Comparison of ENCODE assay signal across 8 cellular contexts in genomic region chr9:70259512-70259802, GRCh38. TPM values are rescaled to one million over a fixed set of nuclear protein-coding genes. Genes with fewer than 3 reads are reported as not detected.
A peak's percentile ranks its signal among the peaks of the same experiment; 100 is the strongest.
DNase-seq lines count a peak whose midpoint lies in the region; ATAC-seq and TF ChIP-seq lines count a peak whose summit lies in the region.

No MANE protein-coding gene starts in this region.

- peak overlapping the region; percentile 81 for H3K18ac ChIP-seq in trophoblast cell (ENCODE audit: low read length)

- H2BK5ac ChIP-seq in trophoblast cell (ENCODE audit: low read depth, low read length, poor library complexity): peak overlapping the region; percentile 63

- ATAC-seq in Panc1 (0 out of 2 replicates have a peak, but pooled peaks have one; percentile 4), GM21515 (IDR thresholded peaks at IDR 0.05; ENCODE audit: unreplicated experiment) (no peak), HG03442 (IDR thresholded peaks at IDR 0.05; ENCODE audit: unreplicated experiment) (no peak)

- peaks cover 20% of the 10 kb centered on the region for H3K79me2 ChIP-seq in trophoblast cell (ENCODE audit: control insufficient read depth, insufficient read depth, low read length, poor library complexity)

- peaks cover 12% of the 10 kb centered on the region for H3K4me1 ChIP-seq in Panc1 (ENCODE audit: control insufficient read depth, insufficient read depth, low read length)
- peaks cover 42 to 71% (median 66%) of the 10 kb centered on the region in 4 donors for H3K4me1 ChIP-seq in esophagus muscularis mucosa
- H3K4me1 ChIP-seq in trophoblast cell (ENCODE audit: control insufficient read depth in 1 of 2, insufficient read depth in 2 of 2, low read length in 2 of 2): peaks cover 6 to 16% of the 10 kb centered on the region in 2 experiments

- no peak for TF ChIP-seq EP300 in esophagus muscularis mucosa (IDR thresholded peaks at IDR 0.05)

- no peak overlapping the region for H3K23ac ChIP-seq in trophoblast cell (ENCODE audit: low read length)

- no peaks in the 10 kb centered on the region for H3K9me3 ChIP-seq in Panc1 (ENCODE audit: control insufficient read depth, insufficient read depth, low read depth, low read length)
- no peaks in the 10 kb centered on the region for H3K9me3 ChIP-seq in esophagus muscularis mucosa
- H3K9me3 ChIP-seq in trophoblast cell (ENCODE audit: insufficient read depth, low read depth, low read length): no peaks in the 10 kb centered on the region

- POLR2A ChIA-PET in Panc1 (lab: Charles Lee): no interaction called here

- no TSS peak for BruUV-seq in Panc1 (replicated peaks; lab: Mats Ljungman, UMichigan)

- H3K27ac ChIP-seq in Panc1 (ENCODE audit: low read length) (peak overlapping the region; percentile 84), esophagus muscularis mucosa (replicated peaks in 1 of 4) (peak overlapping the region; percentile 92 to 94 (median 92)), trophoblast cell (ENCODE audit: low read depth, low read length) (peak overlapping the region; percentile 90)

- H3K14ac ChIP-seq in trophoblast cell (ENCODE audit: low read length): peak overlapping the region; percentile 87

- no peak for TF ChIP-seq CTCF in Panc1 (IDR thresholded peaks at IDR 0.05)
- TF ChIP-seq CTCF in esophagus muscularis mucosa (IDR thresholded peaks at IDR 0.05): no peak

- peaks cover 19% of the 10 kb centered on the region for H3K79me1 ChIP-seq in trophoblast cell (ENCODE audit: low read length)

- H3K4me2 ChIP-seq in trophoblast cell (ENCODE audit: low read length): peak overlapping the region; percentile 89

- CTCF ChIA-PET in Panc1 (lab: Charles Lee): no interaction called here

- no peak for TF ChIP-seq POLR2A in esophagus muscularis mucosa (IDR thresholded peaks at IDR 0.05; ENCODE audit: low read depth)

- H4K12ac ChIP-seq in trophoblast cell (ENCODE audit: low read depth, low read length): no peak overlapping the region

- peak overlapping the region; percentile 48 for H2AFZ ChIP-seq in trophoblast cell (ENCODE audit: insufficient read depth, low read length, poor library complexity)

- intact Hi-C loops in Panc1 (cut with micrococcal nuclease; ENCODE audit: unreplicated experiment) (no loop called here), esophagus muscularis mucosa (cut with DNase I) (loop anchor here (10.0 kb wide), 3 partner anchors 55 to 585 kb away; partner anchors contain the start of gene APBA1)

- peak overlapping the region; percentile 38 for H4K91ac ChIP-seq in trophoblast cell (ENCODE audit: low read depth, low read length)

- DNase-seq in Panc1 (ENCODE audit: low read depth, low spot score): no peak
- no peak for DNase-seq in esophagus muscularis mucosa (ENCODE audit: extremely low spot score)
- no peak for DNase-seq in trophoblast cell
- no peak for DNase-seq in iPS-NIHi11 (ENCODE audit: low spot score)
- DNase-seq in DMS 273 (lab: John Stamatoyannopoulos, UW; ENCODE audit: unreplicated experiment): no peak

- H3K27me3 ChIP-seq in Panc1 (ENCODE audit: control insufficient read depth, insufficient read depth, low read length): no peaks in the 10 kb centered on the region
- H3K27me3 ChIP-seq in esophagus muscularis mucosa: no peaks in the 10 kb centered on the region
- no peaks in the 10 kb centered on the region for H3K27me3 ChIP-seq in trophoblast cell (ENCODE audit: insufficient read depth, low read length)

- in situ Hi-C loops in Panc1 (cut with HindIII; ENCODE audit: low pct_unique_long_range_greater_than_20kb, low sequenced_read_pairs): no loop called here

- peak overlapping the region; percentile 92 for H3K9ac ChIP-seq in trophoblast cell (ENCODE audit: low read length)

- peak overlapping the region; percentile 57 for H3K4ac ChIP-seq in trophoblast cell (ENCODE audit: low read depth, low read length)

- peak overlapping the region; percentile 99 for H3K4me3 ChIP-seq in GM08714 (ENCODE audit: low read length)
- H3K4me3 ChIP-seq in Panc1 (ENCODE audit: low read depth in 2 of 2, low read length in 2 of 2): peak overlapping the region; percentile 90 to 96
- peak overlapping the region; percentile 72 to 83 (median 80) for H3K4me3 ChIP-seq in esophagus muscularis mucosa
- H3K4me3 ChIP-seq in trophoblast cell (ENCODE audit: low read depth, low read length): peak overlapping the region; percentile 85

- peak overlapping the region; percentile 80 for H2BK120ac ChIP-seq in trophoblast cell (ENCODE audit: insufficient read depth, low read length, poor library complexity)

- no peak overlapping the region for H2BK12ac ChIP-seq in trophoblast cell (ENCODE audit: low read length)

- WGBS in esophagus muscularis mucosa: 3% methylated on average over 10 of the region's 10 CpGs
- WGBS in trophoblast cell (ENCODE audit: extremely low coverage, insufficient coverage, insufficient read length): no CpG with 5 or more reads among the region's 10 CpGs

- H2AK5ac ChIP-seq in trophoblast cell (ENCODE audit: low read length): no peak overlapping the region

- H4K8ac ChIP-seq in trophoblast cell (ENCODE audit: low read depth, low read length): peak overlapping the region; percentile 87

- H3K36me3 ChIP-seq in Panc1 (ENCODE audit: control insufficient read depth, insufficient read depth, low read length) (peaks cover 12% of the 10 kb centered on the region), esophagus muscularis mucosa (peaks cover 0 to 11% (median 3%) of the 10 kb centered on the region in 4 donors), trophoblast cell (ENCODE audit: control insufficient read depth in 1 of 2, insufficient read depth in 2 of 2, low read length in 2 of 2) (peaks cover 2 to 5% of the 10 kb centered on the region in 2 experiments)

RNA-seq across cellular contexts. Expression of gene SMC5, which starts 0.7 kb away (rescaled TPM):
- total RNA-seq in Panc1 (2021; ENCODE audit: unreplicated experiment) (12.9 TPM), esophagus muscularis mucosa (10 to 100 TPM; 17.2 to 27.4 (median 17.8) TPM)
- polyA plus RNA-seq in Panc1 (2012; ENCODE audit: insufficient read length): 3.9 TPM
- polyA plus RNA-seq in trophoblast cell (2013): 18.3 and 18.9 TPM in 2 replicates
